Comparison of ENCODE assay signal across 8 cellular contexts in genomic region chr7:30276203-30276900, GRCh38. TPM values are rescaled to one million over a fixed set of nuclear protein-coding genes. Genes with fewer than 3 reads are reported as not detected.
DNase-seq lines count a peak whose midpoint lies in the region; ATAC-seq and TF ChIP-seq lines count a peak whose summit lies in the region.

No MANE protein-coding gene starts in this region.

- no peak overlapping the region for H3K4me3 ChIP-seq in RWPE2 (ENCODE audit: severe bottlenecking)

- no peaks in the 10 kb centered on the region for H3K36me3 Mint-ChIP-seq in activated naive CD8-positive, alpha-beta T cell treated with anti-CD3 and anti-CD28 coated beads, Interleukin-2, amount 10 ng/mL, durations not matched to agents 7 days and 5 days

- H3K27me3 Mint-ChIP-seq in activated naive CD8-positive, alpha-beta T cell treated with anti-CD3 and anti-CD28 coated beads, Interleukin-2, amount 10 ng/mL, durations not matched to agents 7 days and 5 days = peaks cover 2% of the 10 kb centered on the region

- H3K36me3 ChIP-seq in RWPE2 (ENCODE audit: low read depth) = no peaks in the 10 kb centered on the region

- H3K9me3 ChIP-seq in RWPE2 (ENCODE audit: severe bottlenecking) = no peaks in the 10 kb centered on the region

- peak; percentile 16 for DNase-seq in NK-92 treated with Interleukin-12 subunit alpha and Interleukin-12 subunit beta, amount 100 ng/mL, for 24 hours (lab: John Stamatoyannopoulos, UW)
- DNase-seq in NK-92 (lab: John Stamatoyannopoulos, UW; ENCODE audit: unreplicated experiment) = no peak
- peak; percentile 23 for DNase-seq in HK-2 (ENCODE audit: unreplicated experiment)
- no peak for DNase-seq in RWPE2 (ENCODE audit: low spot score)
- no peak for DNase-seq in activated naive CD8-positive, alpha-beta T cell treated with anti-CD3 and anti-CD28 coated beads, Interleukin-2, amount 10 ng/mL, durations not matched to agents 7 days and 5 days
- DNase-seq in left cardiac atrium = no peak
- DNase-seq in sciatic nerve (ENCODE audit: low spot score) = no peak
- DNase-seq in GDM1 (lab: John Stamatoyannopoulos, UW) = no peak

- no peaks in the 10 kb centered on the region for H3K27me3 ChIP-seq in RWPE2 (ENCODE audit: insufficient read depth, poor library complexity, severe bottlenecking)

- intact Hi-C loops in left cardiac atrium (cut with DNase I) (loop anchor here (5.0 to 10.0 kb wide), 2 partner anchors 136 to 288 kb away; no protein-coding TSS in a partner anchor), sciatic nerve (cut with DNase I) (loop anchor here (10.0 kb wide), 1 partner anchor 288 kb away; no protein-coding TSS in a partner anchor)

- peak; percentile 87 for TF ChIP-seq CTCF in RWPE2 (IDR thresholded peaks at IDR 0.05; ENCODE audit: poor library complexity, severe bottlenecking)

- no peaks in the 10 kb centered on the region for H3K4me1 ChIP-seq in RWPE2 (ENCODE audit: insufficient read depth, poor library complexity, severe bottlenecking)

- ATAC-seq in RWPE2 (ENCODE audit: low read depth) (peak; percentile 73), left cardiac atrium (peak; percentile 61 to 70), sciatic nerve (peak; percentile 76)
- ATAC-seq in activated naive CD8-positive, alpha-beta T cell treated with anti-CD3 and anti-CD28 coated beads, Interleukin-2, amount 10 ng/mL, durations not matched to agents 7 days and 5 days (ENCODE audit: low read depth) = peak; percentile 83

- POLR2A ChIA-PET in activated naive CD8-positive, alpha-beta T cell treated with anti-CD3 and anti-CD28 coated beads, Interleukin-2, amount 10 ng/mL, durations not matched to agents 7 days and 5 days (lab: Charles Lee) = no interaction called here

- H3K4me1 Mint-ChIP-seq in activated naive CD8-positive, alpha-beta T cell treated with anti-CD3 and anti-CD28 coated beads, Interleukin-2, amount 10 ng/mL, durations not matched to agents 7 days and 5 days = peaks cover 5% of the 10 kb centered on the region

- no peak overlapping the region for H3K27ac ChIP-seq in RWPE2 (ENCODE audit: poor library complexity, severe bottlenecking)

- H3K27ac Mint-ChIP-seq in activated naive CD8-positive, alpha-beta T cell treated with anti-CD3 and anti-CD28 coated beads, Interleukin-2, amount 10 ng/mL, durations not matched to agents 7 days and 5 days = no peak overlapping the region

- no peaks in the 10 kb centered on the region for H3K9me3 Mint-ChIP-seq in activated naive CD8-positive, alpha-beta T cell treated with anti-CD3 and anti-CD28 coated beads, Interleukin-2, amount 10 ng/mL, durations not matched to agents 7 days and 5 days

- H3K4me3 Mint-ChIP-seq in activated naive CD8-positive, alpha-beta T cell treated with anti-CD3 and anti-CD28 coated beads, Interleukin-2, amount 10 ng/mL, durations not matched to agents 7 days and 5 days = no peak overlapping the region

RNA-seq across cellular contexts. Expression of gene ZNRF2, which starts 8.0 kb away (rescaled TPM):
- total RNA-seq in activated naive CD8-positive, alpha-beta T cell treated with anti-CD3 and anti-CD28 coated beads, Interleukin-2, amount 10 ng/mL, durations not matched to agents 7 days and 5 days = 10 to 100 TPM; 27.1 to 28.0 TPM
- total RNA-seq in left cardiac atrium = 10 to 100 TPM in 1 of 2 donors, 1 to 10 TPM in 1; 7.7 to 10.2 TPM
- total RNA-seq in sciatic nerve = 27.8 TPM

Comparison
In these comparisons a context has a peak if more than half of its experiments do, and no peak if none do; other contexts are left out.
1. DNase-seq: peak in NK-92 treated with Interleukin-12 subunit alpha and Interleukin-12 subunit beta, amount 100 ng/mL, for 24 hours (single experiment) and HK-2 (single experiment); none in NK-92 (single experiment), RWPE2 (single experiment), activated naive CD8-positive, alpha-beta T cell treated with anti-CD3 and anti-CD28 coated beads, Interleukin-2, amount 10 ng/mL, durations not matched to agents 7 days and 5 days (single experiment), left cardiac atrium (single experiment), sciatic nerve (single experiment) and GDM1 (single experiment).
2. Peak in every context shown above with its lines, with median percentiles within 50 percentile points of each other: ATAC-seq.